Comparison of ENCODE assay signal across 26 cellular contexts in genomic region chr15:85762039-85762755, GRCh38. TPM values are rescaled to one million over a fixed set of nuclear protein-coding genes. Genes with fewer than 3 reads are reported as not detected.
DNase-seq lines count a peak whose midpoint lies in the region; ATAC-seq and TF ChIP-seq lines count a peak whose summit lies in the region.
"Had no signal": no experiment of that assay in that cellular context is flagged by ENCODE, and none has a peak within 500 bp of the region (broad histone marks: within the 10 kb centered on the region; RNA-seq: fewer than 3 reads in every experiment).

No MANE protein-coding gene starts in this region.

- H3K9me3 Mint-ChIP-seq in endodermal cell = no peaks in the 10 kb centered on the region
- H3K9me3 Mint-ChIP-seq in nephron = no peaks in the 10 kb centered on the region
- H3K9me3 Mint-ChIP-seq in mesothelial cell of epicardium = no peaks in the 10 kb centered on the region
- H3K9me3 Mint-ChIP-seq: activated CD4-positive, alpha-beta memory T cell treated with anti-CD3 and anti-CD28 coated beads for 36 hours; activated T-helper 2 cell treated with anti-CD3 and anti-CD28 coated beads, Interferon-gamma antibody, Interleukin-2, Interleukin-4, amounts not matched to agents 10 μg/mL and 5 μg/mL and 100 μg/mL, durations not matched to agents 14 hours and 24 hours and 36 hours; CD8-positive, alpha-beta memory T cell; memory B cell; stimulated activated naive CD8-positive, alpha-beta T cell treated with anti-CD3 and anti-CD28 coated beads, Interleukin-15, Interleukin-2, amounts not matched to agents 100 ng/mL and 50 ng/mL, for 24 hours; T-cell had no signal

- H3K9me3 ChIP-seq in right atrium auricular region (no peaks in the 10 kb centered on the region), right cardiac atrium (ENCODE audit: control insufficient read depth, low read length) (no peaks in the 10 kb centered on the region), endodermal cell (ENCODE audit: control insufficient read depth, low read length) (no peaks in the 10 kb centered on the region)
- H3K9me3 ChIP-seq: ascending aorta, BE2C, neutrophil, Peyer's patch, prostate gland, tibial nerve had no signal

- no peaks in the 10 kb centered on the region for H3K27me3 Mint-ChIP-seq in endodermal cell (ENCODE audit: insufficient read depth)
- no peaks in the 10 kb centered on the region for H3K27me3 Mint-ChIP-seq in nephron (ENCODE audit: low read depth)
- H3K27me3 Mint-ChIP-seq in mesothelial cell of epicardium (ENCODE audit: low read depth) = no peaks in the 10 kb centered on the region
- H3K27me3 Mint-ChIP-seq: activated CD4-positive, alpha-beta memory T cell treated with anti-CD3 and anti-CD28 coated beads for 36 hours; activated naive CD8-positive, alpha-beta T cell; CD8-positive, alpha-beta memory T cell; memory B cell; stimulated activated naive CD8-positive, alpha-beta T cell treated with anti-CD3 and anti-CD28 coated beads, Interleukin-15, Interleukin-2, amounts not matched to agents 100 ng/mL and 50 ng/mL, for 24 hours; T-cell had no signal

- DNase-seq in right atrium auricular region (ENCODE audit: low spot score) (no peak), right cardiac atrium (no peak), endodermal cell (no peak), DMS 273 treated with DMSO at 0.1 percent for 48 hours (lab: John Stamatoyannopoulos, UW) (no peak), mesothelial cell of epicardium (ENCODE audit: low spot score in 2 of 2, unreplicated experiment in 2 of 2) (no peak)
- DNase-seq: activated CD4-positive, alpha-beta memory T cell treated with anti-CD3 and anti-CD28 coated beads for 36 hours; activated CD8-positive, alpha-beta memory T cell treated with anti-CD3 and anti-CD28 coated beads, Interleukin-2, amount 50 U/mL, for 48 hours; BE2C; CD8-positive, alpha-beta memory T cell; cerebellar nuclear complex; NCI-H1105; NCI-H187 treated with DMSO at 0.1 percent for 48 hours; NCI-H2171 treated with DMSO at 0.1 percent for 48 hours; Peyer's patch; T-cell had no signal

- H3K36me3 ChIP-seq in right atrium auricular region (no peaks in the 10 kb centered on the region), endodermal cell (ENCODE audit: control insufficient read depth, insufficient read depth, low read length) (peaks cover 6% of the 10 kb centered on the region)
- H3K36me3 ChIP-seq: BE2C, neutrophil, prostate gland had no signal

- H3K4me3 ChIP-seq in right atrium auricular region = no peak overlapping the region
- H3K4me3 ChIP-seq in right cardiac atrium (ENCODE audit: low read length) = no peak overlapping the region
- H3K4me3 ChIP-seq in endodermal cell (ENCODE audit: low read length) = no peak overlapping the region
- H3K4me3 ChIP-seq: ascending aorta, Peyer's patch, prostate gland, tibial nerve had no signal

- H3K27ac Mint-ChIP-seq in endodermal cell (peak overlapping the region; percentile 35), nephron (peak overlapping the region; percentile 31 to 80 (median 71)), mesothelial cell of epicardium (no peak overlapping the region)
- H3K27ac Mint-ChIP-seq: activated CD4-positive, alpha-beta memory T cell treated with anti-CD3 and anti-CD28 coated beads for 36 hours; activated naive CD8-positive, alpha-beta T cell; activated T-helper 2 cell treated with anti-CD3 and anti-CD28 coated beads, Interferon-gamma antibody, Interleukin-2, Interleukin-4, amounts not matched to agents 10 μg/mL and 5 μg/mL and 100 μg/mL, durations not matched to agents 14 hours and 24 hours and 36 hours; stimulated activated naive CD8-positive, alpha-beta T cell treated with anti-CD3 and anti-CD28 coated beads, Interleukin-15, Interleukin-2, amounts not matched to agents 100 ng/mL and 50 ng/mL, for 24 hours; T-cell had no signal

- ATAC-seq in right cardiac atrium (no peak), HG02852 (IDR thresholded peaks at IDR 0.05; ENCODE audit: unreplicated experiment) (no peak), GM21619 (IDR thresholded peaks at IDR 0.05; ENCODE audit: unreplicated experiment) (no peak)
- ATAC-seq: T-cell had no signal

- H3K4me3 Mint-ChIP-seq in endodermal cell (no peak overlapping the region), nephron (no peak overlapping the region), mesothelial cell of epicardium (no peak overlapping the region)
- H3K4me3 Mint-ChIP-seq: activated CD4-positive, alpha-beta memory T cell treated with anti-CD3 and anti-CD28 coated beads for 36 hours; activated naive CD8-positive, alpha-beta T cell; memory B cell; stimulated activated naive CD8-positive, alpha-beta T cell treated with anti-CD3 and anti-CD28 coated beads, Interleukin-15, Interleukin-2, amounts not matched to agents 100 ng/mL and 50 ng/mL, for 24 hours; T-cell had no signal

- WGBS in right cardiac atrium = 66% methylated on average over 15 of the region's 15 CpGs
- 93 to 100% methylated on average over 1 to 15 of the region's 15 CpGs for WGBS in endodermal cell (ENCODE audit: insufficient coverage in 1 of 2, insufficient read length in 1 of 2), 2 experiments

- TF ChIP-seq CTCF in right atrium auricular region (IDR thresholded peaks at IDR 0.05) = no peak
- TF ChIP-seq CTCF in endodermal cell (conservative IDR thresholded peaks at IDR 0.05) = no peak
- TF ChIP-seq CTCF in nephron (IDR thresholded peaks at IDR 0.05; ENCODE audit: unreplicated experiment in 3 of 3) = no peak
- TF ChIP-seq CTCF in mesothelial cell of epicardium (IDR thresholded peaks at IDR 0.05; ENCODE audit: unreplicated experiment) = no peak

- H3K4me1 ChIP-seq in right atrium auricular region (peaks cover 0 to 62% of the 10 kb centered on the region in 2 donors), right cardiac atrium (ENCODE audit: control insufficient read depth, insufficient read depth, low read length) (peaks cover 19% of the 10 kb centered on the region), endodermal cell (ENCODE audit: control insufficient read depth, insufficient read depth, low read length) (peaks cover 4% of the 10 kb centered on the region)
- H3K4me1 ChIP-seq: prostate gland had no signal

- H3K9ac ChIP-seq in endodermal cell (ENCODE audit: extremely low read depth, low read length, poor library complexity, severe bottlenecking) = no peak overlapping the region

- H3K27me3 ChIP-seq in right atrium auricular region (no peaks in the 10 kb centered on the region), right cardiac atrium (ENCODE audit: control insufficient read depth, insufficient read depth) (no peaks in the 10 kb centered on the region), endodermal cell (ENCODE audit: control insufficient read depth, insufficient read depth, low read length, poor library complexity, severe bottlenecking) (no peaks in the 10 kb centered on the region)
- H3K27me3 ChIP-seq: ascending aorta, BE2C, neutrophil, Peyer's patch, tibial nerve had no signal

- intact Hi-C loops in right cardiac atrium (cut with DNase I) = no loop called here

- H3K4me1 Mint-ChIP-seq in endodermal cell (peaks cover 10% of the 10 kb centered on the region), nephron (peaks cover 41% of the 10 kb centered on the region), mesothelial cell of epicardium (no peaks in the 10 kb centered on the region)

- H3K36me3 Mint-ChIP-seq in endodermal cell (ENCODE audit: low read depth) (peaks cover 17% of the 10 kb centered on the region), nephron (ENCODE audit: low read depth) (peaks cover 12% of the 10 kb centered on the region), mesothelial cell of epicardium (peaks cover 3% of the 10 kb centered on the region)
- H3K36me3 Mint-ChIP-seq: activated CD4-positive, alpha-beta memory T cell treated with anti-CD3 and anti-CD28 coated beads for 36 hours had no signal

- peak overlapping the region; percentile 52 to 70 for H3K27ac ChIP-seq in right atrium auricular region
- no peak overlapping the region for H3K27ac ChIP-seq in right cardiac atrium (ENCODE audit: low read length)
- H3K27ac ChIP-seq in endodermal cell (ENCODE audit: low read depth, low read length) = peak overlapping the region; percentile 24
- H3K27ac ChIP-seq: ascending aorta, neutrophil, Peyer's patch, prostate gland, tibial nerve had no signal

RNA-seq across cellular contexts. Expression of gene KLHL25, which starts 32.5 kb away (rescaled TPM):
- total RNA-seq in right atrium auricular region (1 to 10 TPM; 4.1 TPM), right cardiac atrium (1 to 10 TPM; 3.4 to 6.6 (median 5.3) TPM), endodermal cell (10 to 100 TPM; 13.3 TPM), mesothelial cell of epicardium (7.1 to 8.1 TPM (median 8.0 TPM) in 3 replicates)
- 4.1 TPM for polyA plus RNA-seq in right cardiac atrium
- 20.3 TPM for polyA plus RNA-seq in endodermal cell (2013, experiment 1 of 2)
- polyA plus RNA-seq in endodermal cell (2013, experiment 2 of 2) = 19.7 TPM
